ENCODE assay signal across 1 cellular context in genomic region chr11:2890466-2891241, GRCh38.
A peak's percentile ranks its signal among the peaks of the same experiment; 100 is the strongest.
TF ChIP-seq lines count a peak whose summit lies in the region.

No MANE protein-coding gene starts in this region.

TF ChIP-seq in K562, 482 proteins besides CTCF, POLR2A, EP300 and RAD21 (continued from another document and continues in another):
- TF ChIP-seq ZBTB40 (IDR thresholded peaks at IDR 0.05) (peak; percentile 43; the same call in 1 of the 2 replicates), ZBTB40 (CRISPR knock-in tag; IDR thresholded peaks at IDR 0.05) (no peak), STAT5B (CRISPR knock-in tag; IDR thresholded peaks at IDR 0.05) (no peak), NR2F6 (CRISPR knock-in tag; IDR thresholded peaks at IDR 0.05) (no peak), ATF6 (CRISPR knock-in tag; IDR thresholded peaks at IDR 0.05) (no peak), BDP1 (IDR thresholded peaks at IDR 0.05; ENCODE audit: insufficient read depth, insufficient read length) (no peak), TCF7 (IDR thresholded peaks at IDR 0.05; ENCODE audit: borderline replicate concordance) (0 out of 2 replicates have a peak, but pooled peaks have one; percentile 27), MAX (CRISPR knock-in tag; IDR thresholded peaks at IDR 0.05) (peak; percentile 98), ATF1 (CRISPR knock-in tag; IDR thresholded peaks at IDR 0.05) (peak; percentile 40; the same call in 1 of the 2 replicates), ATF1 (tag; IDR thresholded peaks at IDR 0.05) (peak; percentile 94), FOS (IDR thresholded peaks at IDR 0.05; ENCODE audit: extremely low read depth, insufficient read length) (no peak), MIER1 (IDR thresholded peaks at IDR 0.05; ENCODE audit: low read depth) (no peak), ZNF79 (CRISPR knock-in tag; IDR thresholded peaks at IDR 0.05; ENCODE audit: low read depth) (no peak), ARID2 (IDR thresholded peaks at IDR 0.05) (no peak), ZNF696 (CRISPR knock-in tag; conservative IDR thresholded peaks at IDR 0.05) (no peak), SIN3A (IDR thresholded peaks at IDR 0.05; ENCODE audit: borderline replicate concordance in 2 of 2, control insufficient read depth in 1 of 2, low read depth in 2 of 2, low read length in 2 of 2) (no peak), PML (IDR thresholded peaks at IDR 0.05; ENCODE audit: low read length) (no peak), ELF2 (CRISPR knock-in tag; IDR thresholded peaks at IDR 0.05) (no peak), ZNF197 (CRISPR knock-in tag; IDR thresholded peaks at IDR 0.05; ENCODE audit: low read depth) (no peak), GTF2E2 (tag; IDR thresholded peaks at IDR 0.05) (no peak), DIDO1 (tag; IDR thresholded peaks at IDR 0.05; ENCODE audit: low read depth) (no peak), PYGO2 (tag; IDR thresholded peaks at IDR 0.05) (no peak), CREB5 (CRISPR knock-in tag; IDR thresholded peaks at IDR 0.05) (no peak), ILK (tag; IDR thresholded peaks at IDR 0.05; ENCODE audit: borderline replicate concordance, low read depth) (no peak), KLF1 (tag; IDR thresholded peaks at IDR 0.05) (no peak), POLR3G (IDR thresholded peaks at IDR 0.05; ENCODE audit: extremely low read depth, insufficient read length, insufficient replicate concordance) (no peak), ZC3H11A (IDR thresholded peaks at IDR 0.05; ENCODE audit: low read depth, low read length) (no peak), POLR2AphosphoS2 (IDR thresholded peaks at IDR 0.05; ENCODE audit: low read length) (no peak), RBM14 (IDR thresholded peaks at IDR 0.05; ENCODE audit: borderline replicate concordance, insufficient read depth, low read depth, low read length) (no peak), MEIS2 (IDR thresholded peaks at IDR 0.05; ENCODE audit: partially characterized antibody) (peak; percentile 57), ZNF778 (CRISPR knock-in tag; IDR thresholded peaks at IDR 0.05) (no peak), NFATC3 (IDR thresholded peaks at IDR 0.05) (no peak), XRCC5 (IDR thresholded peaks at IDR 0.05; ENCODE audit: low read depth, low read length) (peak; percentile 54; the same call in 1 of the 2 replicates), ID3 (CRISPR knock-in tag; IDR thresholded peaks at IDR 0.05) (no peak), ID3 (tag; IDR thresholded peaks at IDR 0.05) (no peak), SNIP1 (IDR thresholded peaks at IDR 0.05; ENCODE audit: low read depth) (no peak), ZBTB12 (CRISPR knock-in tag; IDR thresholded peaks at IDR 0.05) (peak; percentile 70), NR0B1 (IDR thresholded peaks at IDR 0.05; ENCODE audit: partially characterized antibody) (no peak), THAP7 (CRISPR knock-in tag; IDR thresholded peaks at IDR 0.05) (no peak), NCOR1 (IDR thresholded peaks at IDR 0.05) (peak; percentile 68; the same call in 1 of the 2 replicates), HLTF (IDR thresholded peaks at IDR 0.05) (no peak), DLX4 (CRISPR knock-in tag; IDR thresholded peaks at IDR 0.05) (no peak), HOXB6 (CRISPR knock-in tag; IDR thresholded peaks at IDR 0.05; ENCODE audit: borderline replicate concordance) (no peak), NCOA4 (IDR thresholded peaks at IDR 0.05; ENCODE audit: partially characterized antibody) (no peak), ZBTB26 (CRISPR knock-in tag; IDR thresholded peaks at IDR 0.05) (no peak), ZFP91 (CRISPR knock-in tag; IDR thresholded peaks at IDR 0.05) (no peak)
